In the genomic region with DNA sequence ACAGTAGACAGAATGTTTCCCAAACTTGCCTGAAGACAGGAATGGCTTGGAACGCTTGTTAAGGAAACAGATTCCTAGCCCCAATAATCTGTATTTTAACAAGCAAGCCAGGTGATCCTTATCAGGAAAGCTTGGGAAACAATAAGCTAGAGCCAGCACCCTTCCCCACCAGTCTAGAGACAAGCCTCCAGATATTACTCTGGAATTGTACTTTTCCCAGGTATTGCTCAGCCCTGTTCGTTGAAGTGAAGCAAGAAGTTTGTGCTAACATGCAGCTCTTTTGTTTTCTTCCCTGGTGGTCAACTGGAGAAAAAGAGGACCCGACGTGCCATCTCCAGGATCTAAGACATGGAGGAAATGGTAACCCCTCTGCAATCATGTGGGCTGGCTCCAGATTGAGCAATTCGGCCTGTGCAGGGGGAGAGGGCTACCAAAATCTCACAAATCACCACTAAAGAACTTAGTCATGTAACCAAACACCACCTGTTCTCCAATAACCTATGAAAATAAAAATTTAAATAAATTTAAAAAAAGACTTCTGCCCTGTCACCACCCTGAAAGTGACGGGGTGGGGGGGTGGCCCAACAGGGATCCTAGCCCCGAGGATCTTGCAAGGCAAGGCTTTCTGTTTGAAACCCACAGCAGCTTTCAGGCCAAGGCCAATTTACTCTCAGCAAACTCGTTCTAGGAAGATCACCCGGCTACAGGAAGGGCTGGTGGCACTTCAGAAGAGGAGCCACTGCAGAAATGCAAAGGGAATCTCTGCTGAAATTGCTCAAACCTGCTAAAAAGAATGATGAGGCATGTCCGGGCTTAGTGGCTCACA, we compare ENCODE assay signal across 1 cellular context.
TF ChIP-seq lines count a peak whose summit lies in the region.

No MANE protein-coding gene starts in this region.

TF ChIP-seq in WTC11, 78 proteins besides CTCF, POLR2A, EP300 and RAD21 (continued from another document):
- no peak for TF ChIP-seq JUN (CRISPR knock-in tag; IDR thresholded peaks at IDR 0.05)
TF ChIP-seq in WTC11: peak in this region for 0.
